In genomic region chr2:26492749-26493515, GRCh38 we compare ENCODE assay signal across 23 cellular contexts. TPM values are rescaled to one million over a fixed set of nuclear protein-coding genes. Genes with fewer than 3 reads are reported as not detected.
DNase-seq lines count a peak whose midpoint lies in the region; ATAC-seq and TF ChIP-seq lines count a peak whose summit lies in the region.
"Had no signal": no experiment of that assay in that cellular context is flagged by ENCODE, and none has a peak within 500 bp of the region (broad histone marks: within the 10 kb centered on the region; RNA-seq: fewer than 3 reads in every experiment).

No MANE protein-coding gene starts in this region.

- H3K27me3 ChIP-seq in left ventricle myocardium inferior (ENCODE audit: low read depth) = peaks cover 4% of the 10 kb centered on the region
- H3K27me3 ChIP-seq in upper lobe of right lung = no peaks in the 10 kb centered on the region
- no peaks in the 10 kb centered on the region for H3K27me3 ChIP-seq in H7 (ENCODE audit: control insufficient read depth, insufficient read depth, low read length)

- intact Hi-C loops in Right ventricle myocardium inferior (cut with DNase I) = no loop called here
- intact Hi-C loops in left ventricle myocardium inferior (cut with micrococcal nuclease) = no loop called here
- intact Hi-C loops in activated CD8-positive, alpha-beta T cell treated with anti-CD3 and anti-CD28 coated beads for 36 hours (cut with micrococcal nuclease) = no loop called here
- intact Hi-C loops in upper lobe of right lung (cut with DNase I) = no loop called here

- peak; percentile 32 for DNase-seq in Right ventricle myocardium inferior (ENCODE audit: missing footprints)
- DNase-seq in left ventricle myocardium inferior = no peak
- DNase-seq in NOMO-1 treated with dmso at 0.1 percent for 144 hours (lab: John Stamatoyannopoulos, UW; ENCODE audit: unreplicated experiment) = peak; percentile 59
- DNase-seq in activated CD8-positive, alpha-beta T cell treated with anti-CD3 and anti-CD28 coated beads for 36 hours = no peak
- no peak for DNase-seq in upper lobe of right lung
- DNase-seq in T-helper 2 cell treated with Interferon-gamma antibody and Interleukin-4, amounts not matched to agents 5 μg/mL and 100 μg/mL, for 36 hours (ENCODE audit: low spot score) = no peak
- DNase-seq in H7 = no peak
- DNase-seq in GM19240 (ENCODE audit: insufficient read length, low spot score) = no peak
- DNase-seq: ACHN; activated naive CD4-positive, alpha-beta T cell; DMS153; effector CD4-positive, alpha-beta T cell; esophagus squamous epithelium; HFFc6; NCI-H1092 treated with DMSO at 0.1 percent for 48 hours; NCI-H2081; NCI-H446; stimulated activated CD4-positive, alpha-beta T cell treated with anti-CD3 and anti-CD28 coated beads, Interleukin-4, amount 100 ng/mL, for 4 hours had no signal

- peak overlapping the region; percentile 80 for H3K27ac Mint-ChIP-seq in activated CD8-positive, alpha-beta T cell treated with anti-CD3 and anti-CD28 coated beads for 36 hours
- H3K27ac Mint-ChIP-seq in T-helper 2 cell treated with Interferon-gamma antibody and Interleukin-4, amounts not matched to agents 5 μg/mL and 100 μg/mL, for 36 hours = no peak overlapping the region
- H3K27ac Mint-ChIP-seq: HFFc6 had no signal

- ATAC-seq in Right ventricle myocardium inferior = no peak
- no peak for ATAC-seq in activated CD8-positive, alpha-beta T cell treated with anti-CD3 and anti-CD28 coated beads for 36 hours
- peak; percentile 18 for ATAC-seq in upper lobe of right lung
- ATAC-seq: mucosa of descending colon had no signal

- H3K9me3 Mint-ChIP-seq in activated CD8-positive, alpha-beta T cell treated with anti-CD3 and anti-CD28 coated beads for 36 hours = no peaks in the 10 kb centered on the region
- H3K9me3 Mint-ChIP-seq in T-helper 2 cell treated with Interferon-gamma antibody and Interleukin-4, amounts not matched to agents 5 μg/mL and 100 μg/mL, for 36 hours = no peaks in the 10 kb centered on the region
- H3K9me3 Mint-ChIP-seq: HFFc6, neural crest cell had no signal

- peaks cover 3% of the 10 kb centered on the region for H3K4me1 Mint-ChIP-seq in activated CD8-positive, alpha-beta T cell treated with anti-CD3 and anti-CD28 coated beads for 36 hours (ENCODE audit: low read depth)
- H3K4me1 Mint-ChIP-seq in T-helper 2 cell treated with Interferon-gamma antibody and Interleukin-4, amounts not matched to agents 5 μg/mL and 100 μg/mL, for 36 hours (ENCODE audit: low read depth) = peaks cover 1% of the 10 kb centered on the region

- POLR2A ChIA-PET in activated CD8-positive, alpha-beta T cell treated with anti-CD3 and anti-CD28 coated beads for 36 hours (lab: Charles Lee) = no interaction called here

- peaks cover 2% of the 10 kb centered on the region for H3K27me3 Mint-ChIP-seq in activated CD8-positive, alpha-beta T cell treated with anti-CD3 and anti-CD28 coated beads for 36 hours
- peaks cover 2% of the 10 kb centered on the region for H3K27me3 Mint-ChIP-seq in T-helper 2 cell treated with Interferon-gamma antibody and Interleukin-4, amounts not matched to agents 5 μg/mL and 100 μg/mL, for 36 hours (ENCODE audit: low read depth)

- H3K36me3 ChIP-seq in left ventricle myocardium inferior = no peaks in the 10 kb centered on the region
- no peaks in the 10 kb centered on the region for H3K36me3 ChIP-seq in upper lobe of right lung
- H3K36me3 ChIP-seq in H7 (replicated peaks; ENCODE audit: control insufficient read depth, insufficient read depth, low read length) = no peaks in the 10 kb centered on the region
- H3K36me3 ChIP-seq: esophagus squamous epithelium had no signal

- no peaks in the 10 kb centered on the region for H3K4me1 ChIP-seq in left ventricle myocardium inferior
- H3K4me1 ChIP-seq in upper lobe of right lung = peaks cover 8% of the 10 kb centered on the region

- no peaks in the 10 kb centered on the region for H3K36me3 Mint-ChIP-seq in activated CD8-positive, alpha-beta T cell treated with anti-CD3 and anti-CD28 coated beads for 36 hours (ENCODE audit: low read depth)
- no peaks in the 10 kb centered on the region for H3K36me3 Mint-ChIP-seq in T-helper 2 cell treated with Interferon-gamma antibody and Interleukin-4, amounts not matched to agents 5 μg/mL and 100 μg/mL, for 36 hours (ENCODE audit: low read depth)

- CTCF ChIA-PET in activated CD8-positive, alpha-beta T cell treated with anti-CD3 and anti-CD28 coated beads for 36 hours (lab: Charles Lee) = interaction anchor here (1.2 to 1.9 kb wide), 2 partner anchors 10 to 28 kb away, joined by 3 to 6 read pairs; no protein-coding TSS in a partner anchor

- no peak overlapping the region for H3K4me3 Mint-ChIP-seq in activated CD8-positive, alpha-beta T cell treated with anti-CD3 and anti-CD28 coated beads for 36 hours
- no peak overlapping the region for H3K4me3 Mint-ChIP-seq in T-helper 2 cell treated with Interferon-gamma antibody and Interleukin-4, amounts not matched to agents 5 μg/mL and 100 μg/mL, for 36 hours
- H3K4me3 Mint-ChIP-seq: HFFc6, neural crest cell had no signal

- H3K27ac ChIP-seq in left ventricle myocardium inferior (replicated peaks) (no peak overlapping the region), upper lobe of right lung (no peak overlapping the region)
- H3K27ac ChIP-seq: C4-2B, esophagus squamous epithelium had no signal

- H3K4me3 ChIP-seq in left ventricle myocardium inferior = no peak overlapping the region
- H3K4me3 ChIP-seq in upper lobe of right lung = no peak overlapping the region
- H3K4me3 ChIP-seq in H7 (ENCODE audit: insufficient read depth, low read depth, low read length) = no peak overlapping the region
- H3K4me3 ChIP-seq: esophagus squamous epithelium, mucosa of descending colon, skin epidermis had no signal

- TF ChIP-seq CTCF in left ventricle myocardium inferior (IDR thresholded peaks at IDR 0.05; ENCODE audit: borderline replicate concordance) (no peak), upper lobe of right lung (IDR thresholded peaks at IDR 0.05) (no peak)
- TF ChIP-seq CTCF in activated CD8-positive, alpha-beta T cell treated with anti-CD3 and anti-CD28 coated beads for 36 hours (IDR thresholded peaks at IDR 0.05) = no peak

- H3K9me3 ChIP-seq in left ventricle myocardium inferior (replicated peaks) (peaks cover 4% of the 10 kb centered on the region), upper lobe of right lung (no peaks in the 10 kb centered on the region)
- H3K9me3 ChIP-seq: esophagus squamous epithelium, mucosa of descending colon had no signal

RNA-seq across cellular contexts. Expression of gene OTOF, which starts 15.0 kb away (rescaled TPM):
- 0.08 TPM for total RNA-seq in Right ventricle myocardium inferior
- total RNA-seq in left ventricle myocardium inferior = not detected
- under 1 TPM; 0.60 to 0.81 TPM for total RNA-seq in activated CD8-positive, alpha-beta T cell treated with anti-CD3 and anti-CD28 coated beads for 36 hours
- 0.69 TPM for total RNA-seq in upper lobe of right lung
- 0.07 and 0.14 TPM in 2 replicates for total RNA-seq in H7 (2014; rRNA removed; shearing (Covaris generic))
- total RNA-seq: astrocyte had no signal

Comparison
In these comparisons a context has a peak if more than half of its experiments do, and no peak if none do; other contexts are left out.
1. DNase-seq: peak in Right ventricle myocardium inferior (single experiment) and NOMO-1 treated with dmso at 0.1 percent for 144 hours (single experiment); none in left ventricle myocardium inferior (single experiment), activated CD8-positive, alpha-beta T cell treated with anti-CD3 and anti-CD28 coated beads for 36 hours (single experiment), upper lobe of right lung (single experiment), T-helper 2 cell treated with Interferon-gamma antibody and Interleukin-4, amounts not matched to agents 5 μg/mL and 100 μg/mL, for 36 hours (single experiment), H7 (single experiment) and GM19240 (single experiment).